9 cellular contexts compared by ENCODE assay signal in the genomic region with DNA sequence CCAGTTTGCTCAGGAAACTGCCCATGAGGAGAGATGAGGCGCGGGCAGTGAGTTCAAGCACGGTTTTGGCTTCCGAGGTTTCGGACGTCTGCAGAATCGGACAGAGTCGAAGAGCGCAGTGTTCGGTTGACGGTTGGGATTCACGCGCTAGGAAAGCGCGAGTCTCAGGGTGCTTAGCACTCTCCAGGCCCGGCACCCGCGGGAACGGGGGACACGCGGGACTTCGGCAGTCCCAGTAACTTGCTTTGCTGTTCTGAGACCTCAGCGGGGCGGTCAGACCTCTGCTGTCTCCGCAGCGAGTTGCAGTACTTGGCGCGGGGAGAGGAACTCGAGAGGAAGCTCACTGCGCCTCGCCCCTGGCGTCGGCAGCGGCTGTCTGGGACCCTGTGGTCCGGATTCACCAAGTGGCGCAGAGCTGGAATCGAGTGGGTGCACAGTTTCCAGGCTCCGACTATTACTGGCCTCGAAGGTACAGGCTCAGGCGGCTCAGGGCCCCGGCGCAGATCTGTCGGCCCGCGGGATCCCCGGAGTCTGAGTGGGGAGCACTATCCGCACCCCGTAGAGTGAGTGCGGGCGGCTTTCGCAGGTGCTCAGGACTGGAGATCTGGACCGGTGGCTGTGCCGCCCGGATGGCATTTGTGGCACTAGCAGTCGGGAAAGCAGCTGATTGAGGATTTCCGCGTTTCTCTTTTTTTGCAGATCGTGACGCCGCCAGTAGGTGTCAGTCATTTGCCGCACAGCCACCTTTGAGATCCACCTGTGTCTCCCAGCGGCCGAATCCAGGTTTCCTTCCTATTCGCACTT. TPM values are rescaled to one million over a fixed set of nuclear protein-coding genes. Genes with fewer than 3 reads are reported as not detected.
DNase-seq lines count a peak whose midpoint lies in the region; ATAC-seq, FAIRE-seq and TF ChIP-seq lines count a peak whose summit lies in the region.
"Had no signal": no experiment of that assay in that cellular context is flagged by ENCODE, and none has a peak within 500 bp of the region (broad histone marks: within the 10 kb centered on the region; RNA-seq: fewer than 3 reads in every experiment).

Gene POM121L2 (minus strand): TSS at position 128 of the 804 bp plus-strand sequence. CDS start 103 bp downstream, at position 25.

- TF ChIP-seq POLR2A in GM12891 (IDR thresholded peaks at IDR 0.05; ENCODE audit: low read depth, low read length): no peak

- no peak within 1 kb of the TSS for H3K4me3 ChIP-seq in SJCRH30

- H3K9me3 ChIP-seq in SJCRH30 (replicated peaks): no peaks in the 10 kb centered on the region; the same call in 1 of the 2 replicates

- intact Hi-C loops in left cardiac atrium (cut with DNase I): no loop called here

- peak; percentile 65 for FAIRE-seq in GM12891 (lab: Jason Lieb, UNC)

- no peak within 1 kb of the TSS for H3K27ac ChIP-seq in SJCRH30

- DNase-seq in GM12891 (ENCODE audit: insufficient read length, low spot score) (peak; percentile 49), SHP77 (lab: John Stamatoyannopoulos, UW) (peak; percentile 34 to 58), left cardiac atrium (peak; percentile 44), renal cortical epithelial cell (ENCODE audit: low read depth) (peak; percentile 53), SJCRH30 (no peak)
- peak; percentile 77 for DNase-seq in activated naive CD4-positive, alpha-beta T cell treated with anti-CD3 and anti-CD28 coated beads, Interleukin-2, amount 10 ng/mL, durations not matched to agents 7 days and 5 days

- H3K4me3 Mint-ChIP-seq in IgD-negative memory B cell: peak within 1 kb of the TSS; percentile 82 to 92 (median 88)
- H3K4me3 Mint-ChIP-seq in activated naive CD4-positive, alpha-beta T cell treated with anti-CD3 and anti-CD28 coated beads, Interleukin-2, amount 10 ng/mL, durations not matched to agents 7 days and 5 days: peak within 1 kb of the TSS; percentile 73

- peak within 1 kb of the TSS in 2 of 3 donors; percentile 27 to 53 for H3K27ac Mint-ChIP-seq in IgD-negative memory B cell
- H3K27ac Mint-ChIP-seq in activated naive CD4-positive, alpha-beta T cell treated with anti-CD3 and anti-CD28 coated beads, Interleukin-2, amount 10 ng/mL, durations not matched to agents 7 days and 5 days: no peak within 1 kb of the TSS

- CTCF ChIA-PET in activated naive CD4-positive, alpha-beta T cell treated with anti-CD3 and anti-CD28 coated beads, Interleukin-2, amount 10 ng/mL, durations not matched to agents 7 days and 5 days (lab: Charles Lee): interaction anchor here (0.7 to 2.4 kb wide), 15 partner anchors 8 to 582 kb away, joined by 3 to 10 read pairs (median 4); no protein-coding TSS in a partner anchor

- H3K4me1 Mint-ChIP-seq in IgD-negative memory B cell: peaks cover 0 to 7% (median 2%) of the 10 kb centered on the region in 3 donors
- H3K4me1 Mint-ChIP-seq in activated naive CD4-positive, alpha-beta T cell treated with anti-CD3 and anti-CD28 coated beads, Interleukin-2, amount 10 ng/mL, durations not matched to agents 7 days and 5 days: peaks cover 12% of the 10 kb centered on the region

- peaks cover 0 to 2% (median 0%) of the 10 kb centered on the region in 3 donors for H3K9me3 Mint-ChIP-seq in IgD-negative memory B cell
- peaks cover 3% of the 10 kb centered on the region for H3K9me3 Mint-ChIP-seq in activated naive CD4-positive, alpha-beta T cell treated with anti-CD3 and anti-CD28 coated beads, Interleukin-2, amount 10 ng/mL, durations not matched to agents 7 days and 5 days

- ATAC-seq in left cardiac atrium: peak; percentile 27 to 72
- no peak for ATAC-seq in HG03175 (IDR thresholded peaks at IDR 0.05; ENCODE audit: unreplicated experiment)

- peaks cover 43% of the 10 kb centered on the region for H3K27me3 Mint-ChIP-seq in IgD-negative memory B cell
- peaks cover 60% of the 10 kb centered on the region for H3K27me3 Mint-ChIP-seq in activated naive CD4-positive, alpha-beta T cell treated with anti-CD3 and anti-CD28 coated beads, Interleukin-2, amount 10 ng/mL, durations not matched to agents 7 days and 5 days

- H3K36me3 Mint-ChIP-seq in IgD-negative memory B cell: no peaks in the 10 kb centered on the region
- H3K36me3 Mint-ChIP-seq in activated naive CD4-positive, alpha-beta T cell treated with anti-CD3 and anti-CD28 coated beads, Interleukin-2, amount 10 ng/mL, durations not matched to agents 7 days and 5 days: no peaks in the 10 kb centered on the region

- H3K36me3 ChIP-seq in SJCRH30: no peaks in the 10 kb centered on the region

- no peaks in the 10 kb centered on the region for H3K27me3 ChIP-seq in SJCRH30

- no peaks in the 10 kb centered on the region for H3K4me1 ChIP-seq in SJCRH30

TF ChIP-seq in GM12891, 5 proteins besides CTCF, POLR2A, EP300 and RAD21:
- TF ChIP-seq SPI1 (IDR thresholded peaks at IDR 0.05; ENCODE audit: low read depth, low read length) (no peak), TAF1 (IDR thresholded peaks at IDR 0.05; ENCODE audit: low read depth, low read length) (no peak), POU2F2 (IDR thresholded peaks at IDR 0.05; ENCODE audit: low read depth, low read length) (no peak), POLR2AphosphoS5 (IDR thresholded peaks at IDR 0.05; ENCODE audit: low read depth, low read length) (no peak), PAX5 (IDR thresholded peaks at IDR 0.05; ENCODE audit: insufficient read depth, low read length, severe bottlenecking) (no peak)

RNA-seq across cellular contexts. Expression of gene POM121L2, which starts in this region (rescaled TPM):
- not detected for polyA plus RNA-seq in GM12891 (2012; ENCODE audit: low read depth, missing spikeins)
- polyA plus RNA-seq in IgD-negative memory B cell: not detected
- total RNA-seq in left cardiac atrium (not detected), renal cortical epithelial cell (not detected in 2 replicates)
- not detected in 2 replicates for total RNA-seq in SJCRH30 (2014; rRNA removed; shearing (Covaris generic))
- total RNA-seq: myocyte had no signal

Comparison
In these comparisons a context has a peak if more than half of its experiments do, and no peak if none do; other contexts are left out.
1. Peak in DNase-seq and ATAC-seq in left cardiac atrium; RNA of the gene not detected or under 1 TPM.
2. Peak in DNase-seq in renal cortical epithelial cell; RNA of the gene not detected or under 1 TPM.
3. DNase-seq: peak in GM12891 (single experiment), SHP77 (2 of 2) and activated naive CD4-positive, alpha-beta T cell treated with anti-CD3 and anti-CD28 coated beads, Interleukin-2, amount 10 ng/mL, durations not matched to agents 7 days and 5 days (single experiment); none in SJCRH30 (0 of 2).